ENCODE assay signal across 9 cellular contexts in genomic region chr11:82494988-82495432, GRCh38.
A peak's percentile ranks its signal among the peaks of the same experiment; 100 is the strongest.
DNase-seq lines count a peak whose midpoint lies in the region; ATAC-seq and TF ChIP-seq lines count a peak whose summit lies in the region.
"Had no signal": no experiment of that assay in that cellular context is flagged by ENCODE, and none has a peak within 500 bp of the region (broad histone marks: within the 10 kb centered on the region; RNA-seq: fewer than 3 reads in every experiment).

No MANE protein-coding gene starts in this region.

- H3K27ac ChIP-seq in breast epithelium (no peak overlapping the region), body of pancreas (no peak overlapping the region), stomach (no peak overlapping the region)
- H3K27ac ChIP-seq: BLaER1 treated with 17β-estradiol and CSF1 and Interleukin-3, amounts not matched to agents 10 nM and 100 nM had no signal

- TF ChIP-seq POLR2A in breast epithelium (IDR thresholded peaks at IDR 0.05), result no peak
- no peak for TF ChIP-seq POLR2A in body of pancreas (IDR thresholded peaks at IDR 0.05)
- no peak for TF ChIP-seq POLR2A in stomach (IDR thresholded peaks at IDR 0.05)

- POLR2A ChIA-PET in MCF 10A (lab: Yijun Ruan, JAX), result no interaction called here

- intact Hi-C loops in MCF 10A (cut with micrococcal nuclease), result loop anchor here (1.0 to 10.0 kb wide), 2 partner anchors 180 to 200 kb away; no protein-coding TSS in a partner anchor
- intact Hi-C loops in breast epithelium (cut with DNase I; ENCODE audit: low total_unique reads), result no loop called here
- intact Hi-C loops in body of pancreas (cut with DNase I), result no loop called here
- intact Hi-C loops in stomach (cut with DNase I; ENCODE audit: low total_unique reads), result no loop called here

- peaks cover 28% of the 10 kb centered on the region for H3K27me3 Mint-ChIP-seq in MCF 10A (ENCODE audit: insufficient read depth, unreplicated experiment)

- H3K27ac Mint-ChIP-seq in MCF 10A (ENCODE audit: low read depth, unreplicated experiment), result no peak overlapping the region

- no peaks in the 10 kb centered on the region for H3K9me3 ChIP-seq in breast epithelium
- no peaks in the 10 kb centered on the region for H3K9me3 ChIP-seq in body of pancreas
- peaks cover 0 to 28% (median 0%) of the 10 kb centered on the region in 4 donors for H3K9me3 ChIP-seq in stomach

- peaks cover 9% of the 10 kb centered on the region for H3K9me3 Mint-ChIP-seq in MCF 10A (ENCODE audit: unreplicated experiment)

- H3K4me3 Mint-ChIP-seq in MCF 10A (ENCODE audit: unreplicated experiment), result no peak overlapping the region

- no peak overlapping the region for H3K4me3 ChIP-seq in breast epithelium
- H3K4me3 ChIP-seq in body of pancreas, result no peak overlapping the region
- H3K4me3 ChIP-seq in stomach, result no peak overlapping the region
- H3K4me3 ChIP-seq: BLaER1 treated with 17β-estradiol and CSF1 and Interleukin-3, amounts not matched to agents 10 nM and 100 nM had no signal

- ATAC-seq in body of pancreas, result peak; percentile 55
- ATAC-seq in stimulated activated naive CD8-positive, alpha-beta T cell treated with anti-CD3 and anti-CD28 coated beads, Interleukin-15, Interleukin-2, amounts not matched to agents 100 U/mL and 50 U/mL, for 24 hours, result no peak
- ATAC-seq in GM21737 (IDR thresholded peaks at IDR 0.05; ENCODE audit: unreplicated experiment), result no peak

- DNase-seq in MCF 10A (ENCODE audit: unreplicated experiment) (peak; percentile 42), breast epithelium (ENCODE audit: low spot score in 2 of 2) (no peak), KBM-7 (peak; percentile 1), body of pancreas (peak in 2 of 4 donors; percentile 10 to 16), stomach (no peak), NCI-H1436 (lab: John Stamatoyannopoulos, UW) (no peak)
- DNase-seq in stimulated activated naive CD8-positive, alpha-beta T cell treated with anti-CD3 and anti-CD28 coated beads, Interleukin-15, Interleukin-2, amounts not matched to agents 100 U/mL and 50 U/mL, for 24 hours, result no peak

- TF ChIP-seq CTCF in MCF 10A (IDR thresholded peaks at IDR 0.05; ENCODE audit: unreplicated experiment) (peak; percentile 25), breast epithelium (IDR thresholded peaks at IDR 0.05) (peak in 1 of 3 donors; percentile 23), body of pancreas (IDR thresholded peaks at IDR 0.05) (peak; percentile 18 to 59 (median 39)), stomach (IDR thresholded peaks at IDR 0.05) (no peak)

- CTCF ChIA-PET in MCF 10A (lab: Yijun Ruan, JAX), result interaction anchor here (0.6 to 4.3 kb wide), 23 partner anchors 9 to 1181 kb away, joined by 3 to 49 read pairs (median 3); no protein-coding TSS in a partner anchor

- no peak for TF ChIP-seq EP300 in stomach (IDR thresholded peaks at IDR 0.05)

- no peaks in the 10 kb centered on the region for H3K27me3 ChIP-seq in breast epithelium
- no peaks in the 10 kb centered on the region for H3K27me3 ChIP-seq in body of pancreas
- no peaks in the 10 kb centered on the region for H3K27me3 ChIP-seq in stomach
- H3K27me3 ChIP-seq: BLaER1 treated with 17β-estradiol and CSF1 and Interleukin-3, amounts not matched to agents 10 nM and 100 nM had no signal

- no peaks in the 10 kb centered on the region for H3K36me3 Mint-ChIP-seq in MCF 10A (ENCODE audit: insufficient read depth, unreplicated experiment)

- H3K4me1 ChIP-seq in breast epithelium (no peaks in the 10 kb centered on the region), body of pancreas (no peaks in the 10 kb centered on the region), stomach (no peaks in the 10 kb centered on the region)
- H3K4me1 ChIP-seq: BLaER1 treated with 17β-estradiol and CSF1 and Interleukin-3, amounts not matched to agents 10 nM and 100 nM had no signal

- WGBS in body of pancreas, 2 donors, result 44 to 46% methylated on average over 3 of the region's 3 CpGs
- 43 to 53% (median 52%) methylated on average over 3 of the region's 3 CpGs for WGBS in stomach, 5 donors

- H3K36me3 ChIP-seq in breast epithelium, result no peaks in the 10 kb centered on the region
- no peaks in the 10 kb centered on the region for H3K36me3 ChIP-seq in body of pancreas (replicated peaks in 1 of 2; ENCODE audit: insufficient read depth in 1 of 2, low read depth in 2 of 2)
- H3K36me3 ChIP-seq in stomach, result no peaks in the 10 kb centered on the region
- H3K36me3 ChIP-seq: BLaER1 treated with 17β-estradiol and CSF1 and Interleukin-3, amounts not matched to agents 10 nM and 100 nM had no signal

- in situ Hi-C loops in KBM-7 (cut with MboI; ENCODE audit: low pct_unique_long_range_greater_than_20kb, low sequenced_read_pairs), result no loop called here

- no TSS peak for BruUV-seq in MCF 10A (replicated peaks; lab: Mats Ljungman, UMichigan)

- no peaks in the 10 kb centered on the region for H3K4me1 Mint-ChIP-seq in MCF 10A (ENCODE audit: insufficient read depth, unreplicated experiment)

Comparison
In these comparisons a context has a peak if more than half of its experiments do, and no peak if none do; other contexts are left out.
1. DNase-seq: peak in MCF 10A (single experiment) and KBM-7 (single experiment); none in breast epithelium (0 of 2), stomach (single experiment), stimulated activated naive CD8-positive, alpha-beta T cell treated with anti-CD3 and anti-CD28 coated beads, Interleukin-15, Interleukin-2, amounts not matched to agents 100 U/mL and 50 U/mL, for 24 hours (single experiment) and NCI-H1436 (single experiment).
2. CTCF ChIP-seq: peak in MCF 10A (single experiment) and body of pancreas (7 of 7); none in stomach (0 of 7).